Comparison of ENCODE assay signal across 24 cellular contexts in the genomic region with DNA sequence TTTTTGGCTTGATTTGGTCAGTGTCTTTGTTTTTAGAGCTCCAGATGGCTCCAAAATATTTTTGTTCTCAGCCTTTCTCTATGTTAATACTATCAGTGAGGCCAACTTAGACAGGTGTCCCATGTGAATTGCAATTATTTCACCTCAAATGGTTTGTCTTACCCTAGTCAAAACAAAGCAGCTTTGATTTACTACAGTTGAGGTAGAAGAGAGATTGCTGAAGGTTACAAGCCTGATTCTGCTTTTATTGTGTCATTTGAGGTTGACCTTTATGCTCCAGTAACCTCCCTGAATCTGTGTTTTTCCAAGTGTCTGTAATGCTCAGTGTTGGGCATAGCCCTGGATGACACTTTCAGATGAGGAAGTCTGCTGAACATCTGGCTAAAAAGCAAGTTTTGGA.
A peak's percentile ranks its signal among the peaks of the same experiment; 100 is the strongest.
DNase-seq lines count a peak whose midpoint lies in the region; ATAC-seq, FAIRE-seq and TF ChIP-seq lines count a peak whose summit lies in the region.
"Had no signal": no experiment of that assay in that cellular context is flagged by ENCODE, and none has a peak within 500 bp of the region (broad histone marks: within the 10 kb centered on the region; RNA-seq: fewer than 3 reads in every experiment).

No MANE protein-coding gene starts in this region.

- CTCF ChIA-PET in K562 (lab: Yijun Ruan, JAX; ENCODE audit: low intra/inter-chr PET ratio), result no interaction called here

- no peak overlapping the region for H3K4me3 ChIP-seq in K562
- no peak overlapping the region for H3K4me3 ChIP-seq in vagina
- H3K4me3 ChIP-seq: BLaER1 treated with 17β-estradiol and CSF1 and Interleukin-3, amounts not matched to agents 10 nM and 100 nM; SJSA1 had no signal

- H3K9me3 ChIP-seq in K562 (replicated peaks; ENCODE audit: control insufficient read depth, insufficient read depth, low read depth, low read length), result peaks cover 1% of the 10 kb centered on the region; the same call in 1 of the 2 replicates
- no peaks in the 10 kb centered on the region for H3K9me3 ChIP-seq in vagina
- H3K9me3 ChIP-seq: SJSA1 had no signal

- no peak for TF ChIP-seq POLR2A in K562 (conservative IDR thresholded peaks at IDR 0.05)
- no peak for TF ChIP-seq POLR2A in vagina (IDR thresholded peaks at IDR 0.05)

- no TSS peak for BruUV-seq in K562 (replicated peaks; lab: Mats Ljungman, UMichigan)

- no peaks in the 10 kb centered on the region for H3K27me3 ChIP-seq in K562 (ENCODE audit: control insufficient read depth in 2 of 2, insufficient read depth in 2 of 2, low read length in 2 of 2)
- H3K27me3 ChIP-seq in vagina, result no peaks in the 10 kb centered on the region
- H3K27me3 ChIP-seq: BLaER1 treated with 17β-estradiol and CSF1 and Interleukin-3, amounts not matched to agents 10 nM and 100 nM; SJSA1 had no signal

- peak; percentile 49 for DNase-seq in Caki2 (ENCODE audit: low read depth)
- DNase-seq in NCI-H2171 treated with DMSO at 0.1 percent for 48 hours (lab: John Stamatoyannopoulos, UW), result peak; percentile 84
- no peak for DNase-seq in K562 (ENCODE audit: extremely low read depth in 1 of 4, low spot score in 3 of 4)
- peak; percentile 47 for DNase-seq in kidney tubule cell (ENCODE audit: low spot score)
- no peak for DNase-seq in stimulated activated naive CD8-positive, alpha-beta T cell treated with anti-CD3 and anti-CD28 coated beads, Interleukin-15, Interleukin-2, amounts not matched to agents 100 U/mL and 50 U/mL, for 24 hours
- DNase-seq in vagina (ENCODE audit: extremely low spot score in 2 of 2), result no peak
- no peak for DNase-seq in NCI-H1105 treated with DMSO at 0.1 percent for 48 hours (lab: John Stamatoyannopoulos, UW)
- DNase-seq: 8988T; Calu3; CD4-positive, alpha-beta memory T cell; DMS53; GDM1; HFFc6; IMR-90; Karpas-422; NCI-H1417; NCI-H1694 treated with DMSO at 0.1 percent for 48 hours; NCI-H2081 treated with DMSO at 0.1 percent for 48 hours had no signal

- no peaks in the 10 kb centered on the region for H3K36me3 ChIP-seq in K562 (ENCODE audit: control insufficient read depth, insufficient read depth, low read length)
- no peaks in the 10 kb centered on the region for H3K36me3 ChIP-seq in vagina
- H3K36me3 ChIP-seq: BLaER1 treated with 17β-estradiol and CSF1 and Interleukin-3, amounts not matched to agents 10 nM and 100 nM; SJSA1 had no signal

- TF ChIP-seq RAD21 in K562 (CRISPR knock-in tag; conservative IDR thresholded peaks at IDR 0.05 in 1 of 2, IDR thresholded peaks at IDR 0.05 in 1 of 2), result no peak

- POLR2A ChIA-PET in K562 (lab: Yijun Ruan, JAX), result no interaction called here

- TF ChIP-seq CTCF in K562 (IDR thresholded peaks at IDR 0.05 in 2 of 3, conservative IDR thresholded peaks at IDR 0.05 in 1 of 3; ENCODE audit: insufficient read depth in 2 of 3, low read depth in 1 of 3, low read length in 3 of 3) (no peak), vagina (IDR thresholded peaks at IDR 0.05) (no peak)

- no peak overlapping the region for H2AFZ ChIP-seq in K562 (ENCODE audit: low read depth, low read length)

- in situ Hi-C loops in Caki2 (cut with HindIII; ENCODE audit: low pct_unique_long_range_greater_than_20kb, low sequenced_read_pairs) (no loop called here), K562 (cut with MboI) (no loop called here)

- H3K4me1 ChIP-seq in K562 (replicated peaks in 1 of 2; ENCODE audit: control insufficient read depth in 2 of 2, insufficient read depth in 2 of 2, low read length in 2 of 2) (no peaks in the 10 kb centered on the region), vagina (no peaks in the 10 kb centered on the region)
- H3K4me1 ChIP-seq: SJSA1 had no signal

- no peak overlapping the region for H3K27ac ChIP-seq in K562 (ENCODE audit: extremely low read depth, low read depth, low read length)
- no peak overlapping the region for H3K27ac ChIP-seq in vagina
- H3K27ac ChIP-seq: BLaER1 treated with 17β-estradiol and CSF1 and Interleukin-3, amounts not matched to agents 10 nM and 100 nM; SJSA1 had no signal

- H3K79me2 ChIP-seq in K562 (ENCODE audit: control insufficient read depth, insufficient read depth, low read length), result no peaks in the 10 kb centered on the region

- no peak overlapping the region for H3K9ac ChIP-seq in K562 (ENCODE audit: insufficient read depth in 1 of 2, low read depth in 2 of 2, low read length in 2 of 2)
- H3K9ac ChIP-seq: BLaER1 treated with 17β-estradiol and CSF1 and Interleukin-3, amounts not matched to agents 10 nM and 100 nM had no signal

- no peak overlapping the region for H3K4me2 ChIP-seq in K562 (ENCODE audit: insufficient read depth, low read length)
- H3K4me2 ChIP-seq: BLaER1 treated with 17β-estradiol and CSF1 and Interleukin-3, amounts not matched to agents 10 nM and 100 nM had no signal

- no peak for ATAC-seq in K562
- no peak for ATAC-seq in stimulated activated naive CD8-positive, alpha-beta T cell treated with anti-CD3 and anti-CD28 coated beads, Interleukin-15, Interleukin-2, amounts not matched to agents 100 U/mL and 50 U/mL, for 24 hours
- no peak for ATAC-seq in HG03442 (IDR thresholded peaks at IDR 0.05; ENCODE audit: unreplicated experiment)
- ATAC-seq: Right ventricle myocardium inferior had no signal

- TF ChIP-seq EP300 in K562 (IDR thresholded peaks at IDR 0.05; ENCODE audit: low read length), result no peak

- H4K20me1 ChIP-seq in K562 (replicated peaks; ENCODE audit: control insufficient read depth, insufficient read depth, low read length), result no peaks in the 10 kb centered on the region
- H4K20me1 ChIP-seq: BLaER1 treated with 17β-estradiol and CSF1 and Interleukin-3, amounts not matched to agents 10 nM and 100 nM had no signal

- no peaks in the 10 kb centered on the region for H3K9me1 ChIP-seq in K562 (ENCODE audit: control insufficient read depth, insufficient read depth, low read length)

- intact Hi-C loops in K562 (cut with micrococcal nuclease) (no loop called here), vagina (cut with DNase I) (no loop called here)

- FAIRE-seq in K562 (lab: Jason Lieb, UNC), result peak; percentile 15
- FAIRE-seq: GM19239, H54 had no signal

TF ChIP-seq in K562, 482 proteins besides CTCF, POLR2A, EP300 and RAD21:
- no peak for TF ChIP-seq ILF3 (IDR thresholded peaks at IDR 0.05; ENCODE audit: borderline replicate concordance)
- TF ChIP-seq CBX8 (IDR thresholded peaks at IDR 0.05; ENCODE audit: borderline replicate concordance, extremely low read depth, low read depth, low read length, poor library complexity, severe bottlenecking), result no peak
- no peak for TF ChIP-seq FIP1L1 (IDR thresholded peaks at IDR 0.05; ENCODE audit: low read depth, low read length, poor library complexity, severe bottlenecking)
- no peak for TF ChIP-seq MXI1 (IDR thresholded peaks at IDR 0.05; ENCODE audit: low read depth, low read length)
- no peak for TF ChIP-seq ZSCAN32 (CRISPR knock-in tag; IDR thresholded peaks at IDR 0.05)
- no peak for TF ChIP-seq XRCC3 (IDR thresholded peaks at IDR 0.05)
- no peak for TF ChIP-seq ZNF197 (CRISPR knock-in tag; IDR thresholded peaks at IDR 0.05; ENCODE audit: low read depth)
- TF ChIP-seq ZNF780A (CRISPR knock-in tag; IDR thresholded peaks at IDR 0.05), result no peak
- no peak for TF ChIP-seq ZNF134 (CRISPR knock-in tag; conservative IDR thresholded peaks at IDR 0.05)
- no peak for TF ChIP-seq SUPT5H (IDR thresholded peaks at IDR 0.05)
- TF ChIP-seq ESRRA (IDR thresholded peaks at IDR 0.05; ENCODE audit: borderline replicate concordance, low read depth), result no peak
- TF ChIP-seq SRSF3 (IDR thresholded peaks at IDR 0.05; ENCODE audit: insufficient read depth, low read length), result no peak
- no peak for TF ChIP-seq MBD1 (CRISPR knock-in tag; IDR thresholded peaks at IDR 0.05)
- no peak for TF ChIP-seq KLF16 (IDR thresholded peaks at IDR 0.05)

Comparison
In these comparisons a context has a peak if more than half of its experiments do, and no peak if none do; other contexts are left out.
1. DNase-seq: peak in Caki2 (single experiment), NCI-H2171 treated with DMSO at 0.1 percent for 48 hours (single experiment) and kidney tubule cell (single experiment); none in K562 (0 of 4), stimulated activated naive CD8-positive, alpha-beta T cell treated with anti-CD3 and anti-CD28 coated beads, Interleukin-15, Interleukin-2, amounts not matched to agents 100 U/mL and 50 U/mL, for 24 hours (single experiment), vagina (0 of 2) and NCI-H1105 treated with DMSO at 0.1 percent for 48 hours (single experiment).